Comparison of ENCODE assay signal across 30 cellular contexts in genomic region chr11:114915871-114916270, GRCh38.
"Had no signal": no experiment of that assay in that cellular context is flagged by ENCODE, and none has a peak within 500 bp of the region (broad histone marks: within the 10 kb centered on the region; RNA-seq: fewer than 3 reads in every experiment).

No MANE protein-coding gene starts in this region.

- H3K4me3 ChIP-seq: adrenal gland, breast epithelium, coronary artery, dorsolateral prefrontal cortex, gastrocnemius medialis had no signal

- H3K4me1 ChIP-seq: adrenal gland, breast epithelium, foreskin keratinocyte, gastrocnemius medialis had no signal

- H3K27ac ChIP-seq: adrenal gland, breast epithelium, coronary artery, dorsolateral prefrontal cortex, foreskin keratinocyte, gastrocnemius medialis, WERI-Rb-1 had no signal

- H3K36me3 ChIP-seq: adrenal gland, breast epithelium, gastrocnemius medialis, WERI-Rb-1 had no signal

- ATAC-seq: activated CD4-positive, CD25-positive, alpha-beta regulatory T cell treated with anti-CD3 and anti-CD28 coated beads, Interleukin-2, amount 50 U/mL, for 24 hours; activated CD8-positive, alpha-beta memory T cell treated with anti-CD3 and anti-CD28 coated beads, Interleukin-2, amount 10 ng/mL, durations not matched to agents 7 days and 5 days; activated CD8-positive, alpha-beta T cell treated with anti-CD3 and anti-CD28 coated beads for 36 hours; activated naive CD8-positive, alpha-beta T cell treated with anti-CD3 and anti-CD28 coated beads, Interleukin-2, amount 50 U/mL, for 24 hours; esophagus mucosa; foreskin keratinocyte; gastrocnemius medialis; T-helper 17 cell had no signal

- H3K9me3 ChIP-seq: adrenal gland, breast epithelium, gastrocnemius medialis had no signal

- DNase-seq: activated B cell treated with CpG ODN at 0.5 μM for 24 hours; activated CD4-positive, alpha-beta T cell treated with anti-CD3 and anti-CD28 coated beads for 48 hours; activated CD4-positive, alpha-beta T cell treated with anti-CD3 and anti-CD28 coated beads, Interleukin-2, amount 50 U/mL, for 1 hour; activated CD4-positive, alpha-beta T cell treated with anti-CD3 and anti-CD28 coated beads, Interleukin-2, amount 50 U/mL, for 48 hours; activated CD8-positive, alpha-beta memory T cell treated with anti-CD3 and anti-CD28 coated beads, Interleukin-2, amount 10 ng/mL, durations not matched to agents 7 days and 5 days; activated CD8-positive, alpha-beta memory T cell treated with anti-CD3 and anti-CD28 coated beads, Interleukin-2, amount 50 U/mL, for 4 hours; activated CD8-positive, alpha-beta T cell treated with anti-CD3 and anti-CD28 coated beads for 36 hours; activated effector memory CD4-positive, alpha-beta T cell treated with anti-CD3 and anti-CD28 coated beads, Interleukin-2, amount 50 U/mL, for 16 hours; activated naive CD4-positive, alpha-beta T cell treated with anti-CD3 and anti-CD28 coated beads for 36 hours; activated naive CD8-positive, alpha-beta T cell treated with anti-CD3 and anti-CD28 coated beads for 36 hours; activated naive CD8-positive, alpha-beta T cell treated with anti-CD3 and anti-CD28 coated beads, Interleukin-2, amount 50 U/mL, for 24 hours; activated T-cell treated with anti-CD3 and anti-CD28 coated beads, Interleukin-2, amount 50 U/mL, for 1 hour; activated T-cell treated with anti-CD3 and anti-CD28 coated beads, Interleukin-2, amount 50 U/mL, for 48 hours; adrenal gland; amygdala; aorta; dorsolateral prefrontal cortex; effector memory CD4-positive, alpha-beta T cell; endodermal cell; foreskin keratinocyte; gastrocnemius medialis; glutamatergic neuron; T-helper 1 cell; T-helper 17 cell; T1000; WERI-Rb-1 had no signal

- H3K27me3 ChIP-seq: adrenal gland, breast epithelium, foreskin keratinocyte, gastrocnemius medialis had no signal
